17 cellular contexts compared by ENCODE assay signal in genomic region chr6:98992494-98992893, GRCh38. TPM values are rescaled to one million over a fixed set of nuclear protein-coding genes. Genes with fewer than 3 reads are reported as not detected.
A peak's percentile ranks its signal among the peaks of the same experiment; 100 is the strongest.
DNase-seq lines count a peak whose midpoint lies in the region; ATAC-seq and TF ChIP-seq lines count a peak whose summit lies in the region.
"Had no signal": no experiment of that assay in that cellular context is flagged by ENCODE, and none has a peak within 500 bp of the region (broad histone marks: within the 10 kb centered on the region; RNA-seq: fewer than 3 reads in every experiment).

No MANE protein-coding gene starts in this region.

- H3K9me3 Mint-ChIP-seq in GM23338: no peaks in the 10 kb centered on the region
- H3K9me3 Mint-ChIP-seq: H9 had no signal

- H3K4me3 ChIP-seq in GM23338 (no peak overlapping the region), cardiac muscle cell (no peak overlapping the region), left ventricle myocardium inferior (no peak overlapping the region), Peyer's patch (no peak overlapping the region)
- H3K4me3 ChIP-seq: BLaER1 had no signal

- H3K9me3 ChIP-seq in cardiac muscle cell (ENCODE audit: low read depth) (no peaks in the 10 kb centered on the region), left ventricle myocardium inferior (replicated peaks) (no peaks in the 10 kb centered on the region), Peyer's patch (no peaks in the 10 kb centered on the region)
- H3K9me3 ChIP-seq: BLaER1 had no signal

- H3K27ac Mint-ChIP-seq in GM23338: no peak overlapping the region
- H3K27ac Mint-ChIP-seq: CD14-positive monocyte; CD4-positive, alpha-beta memory T cell had no signal

- no peaks in the 10 kb centered on the region for H3K79me2 ChIP-seq in GM23338 (replicated peaks; ENCODE audit: insufficient read depth)

- H3K27me3 ChIP-seq in GM23338 (ENCODE audit: insufficient read depth) (no peaks in the 10 kb centered on the region), cardiac muscle cell (no peaks in the 10 kb centered on the region), left ventricle myocardium inferior (ENCODE audit: low read depth) (no peaks in the 10 kb centered on the region), Peyer's patch (no peaks in the 10 kb centered on the region)
- H3K27me3 ChIP-seq: BLaER1 had no signal

- H3K27ac ChIP-seq in GM23338 (ENCODE audit: low read depth): no peak overlapping the region
- peak overlapping the region; percentile 14 for H3K27ac ChIP-seq in cardiac muscle cell
- peak overlapping the region; percentile 64 for H3K27ac ChIP-seq in left ventricle myocardium inferior (replicated peaks)
- no peak overlapping the region for H3K27ac ChIP-seq in Peyer's patch
- H3K27ac ChIP-seq: BLaER1 had no signal

- no peak for TF ChIP-seq POLR2A in Peyer's patch (IDR thresholded peaks at IDR 0.05)

- H3K27me3 Mint-ChIP-seq in GM23338 (ENCODE audit: insufficient read depth, low read depth, poor library complexity): no peaks in the 10 kb centered on the region

- H3K4me3 Mint-ChIP-seq in GM23338: no peak overlapping the region
- H3K4me3 Mint-ChIP-seq: CD4-positive, alpha-beta memory T cell; H9 had no signal

- H2AFZ ChIP-seq in GM23338: 0 out of 2 replicates have a peak overlapping the region, but pooled peaks have one; percentile 52

- intact Hi-C loops in left ventricle myocardium inferior (cut with micrococcal nuclease): no loop called here

- no peak for TF ChIP-seq CTCF in GM23338 (conservative IDR thresholded peaks at IDR 0.05; ENCODE audit: low read depth in 2 of 2)
- TF ChIP-seq CTCF in cardiac muscle cell (IDR thresholded peaks at IDR 0.05; ENCODE audit: low read depth, low read length): no peak
- TF ChIP-seq CTCF in left ventricle myocardium inferior (IDR thresholded peaks at IDR 0.05; ENCODE audit: borderline replicate concordance): no peak
- no peak for TF ChIP-seq CTCF in Peyer's patch (IDR thresholded peaks at IDR 0.05)

- no peaks in the 10 kb centered on the region for H3F3A ChIP-seq in GM23338 (replicated peaks; ENCODE audit: low read depth)

- H3K36me3 Mint-ChIP-seq in GM23338 (ENCODE audit: low read depth): no peaks in the 10 kb centered on the region
- H3K36me3 Mint-ChIP-seq: CD14-positive monocyte; CD4-positive, alpha-beta memory T cell had no signal

- 0 out of 2 replicates have a peak, but pooled peaks cover 5% of the 10 kb centered on the region for H3K9me2 ChIP-seq in GM23338 (ENCODE audit: insufficient read depth)

- H3K36me3 ChIP-seq in GM23338 (ENCODE audit: insufficient read depth) (no peaks in the 10 kb centered on the region), cardiac muscle cell (no peaks in the 10 kb centered on the region), left ventricle myocardium inferior (no peaks in the 10 kb centered on the region), Peyer's patch (no peaks in the 10 kb centered on the region)
- H3K36me3 ChIP-seq: BLaER1 had no signal

- H4K20me1 ChIP-seq in GM23338 (replicated peaks; ENCODE audit: insufficient read depth): no peaks in the 10 kb centered on the region
- H4K20me1 ChIP-seq: BLaER1 had no signal

- H3K4me1 Mint-ChIP-seq in GM23338: peaks cover 2% of the 10 kb centered on the region; the same call in 1 of the 3 replicates
- H3K4me1 Mint-ChIP-seq: CD14-positive monocyte; CD4-positive, alpha-beta memory T cell; H9 had no signal

- no peak for ATAC-seq in GM23338
- ATAC-seq in HG03097 (IDR thresholded peaks at IDR 0.05; ENCODE audit: low FRiP score, unreplicated experiment): no peak
- ATAC-seq: HepG2 had no signal

- DNase-seq in GM23338 (ENCODE audit: low spot score): no peak
- DNase-seq in cardiac muscle cell (ENCODE audit: low read depth in 1 of 2, low spot score in 1 of 2): peak in 1 of 2 donors; percentile 28
- no peak for DNase-seq in left ventricle myocardium inferior
- DNase-seq in inferior parietal cortex (ENCODE audit: extremely low spot score): peak; percentile 54
- no peak for DNase-seq in NAMALWA (ENCODE audit: low spot score)
- no peak for DNase-seq in NCI-H1436 treated with DMSO at 0.1 percent for 48 hours (lab: John Stamatoyannopoulos, UW)
- no peak for DNase-seq in Peyer's patch
- DNase-seq: 8988T; CD4-positive, alpha-beta memory T cell; DMS153; DMS79 treated with DMSO at 0.1 percent for 48 hours; GF-D8; H9 had no signal

- H3K4me2 ChIP-seq in GM23338: no peak overlapping the region
- H3K4me2 ChIP-seq: BLaER1 had no signal

- H3K4me1 ChIP-seq in GM23338 (ENCODE audit: insufficient read depth) (no peaks in the 10 kb centered on the region), cardiac muscle cell (ENCODE audit: low read depth) (peaks cover 11% of the 10 kb centered on the region), left ventricle myocardium inferior (peaks cover 27% of the 10 kb centered on the region), Peyer's patch (no peaks in the 10 kb centered on the region)
- H3K4me1 ChIP-seq: BLaER1 had no signal

TF ChIP-seq in GM23338, 12 proteins besides CTCF, POLR2A, EP300 and RAD21 (continues in another document):
- no peak for TF ChIP-seq EZH2phosphoT487 (IDR thresholded peaks at IDR 0.05; ENCODE audit: unreplicated experiment)
- TF ChIP-seq CREB1 (CRISPR knock-in tag; IDR thresholded peaks at IDR 0.05; ENCODE audit: low read depth): no peak
- TF ChIP-seq JUNB (IDR thresholded peaks at IDR 0.05; ENCODE audit: unreplicated experiment): no peak
- no peak for TF ChIP-seq NANOG (IDR thresholded peaks at IDR 0.05; ENCODE audit: borderline replicate concordance)
- TF ChIP-seq, protein P1, sequence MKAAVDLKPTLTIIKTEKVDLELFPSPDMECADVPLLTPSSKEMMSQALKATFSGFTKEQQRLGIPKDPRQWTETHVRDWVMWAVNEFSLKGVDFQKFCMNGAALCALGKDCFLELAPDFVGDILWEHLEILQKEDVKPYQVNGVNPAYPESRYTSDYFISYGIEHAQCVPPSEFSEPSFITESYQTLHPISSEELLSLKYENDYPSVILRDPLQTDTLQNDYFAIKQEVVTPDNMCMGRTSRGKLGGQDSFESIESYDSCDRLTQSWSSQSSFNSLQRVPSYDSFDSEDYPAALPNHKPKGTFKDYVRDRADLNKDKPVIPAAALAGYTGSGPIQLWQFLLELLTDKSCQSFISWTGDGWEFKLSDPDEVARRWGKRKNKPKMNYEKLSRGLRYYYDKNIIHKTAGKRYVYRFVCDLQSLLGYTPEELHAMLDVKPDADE (IDR thresholded peaks at IDR 0.05): no peak

RNA-seq across cellular contexts. Expression of gene FBXL4, which starts 44.7 kb away (rescaled TPM):
- total RNA-seq in GM23338 (2014; rRNA removed; shearing (Covaris generic)): 16.9 and 23.4 TPM in 2 replicates
- polyA plus RNA-seq in GM23338 (2016; fragmentation: Nextera tagmentation; extraction: Ambion mirVana): 6.8 and 8.5 TPM in 2 replicates
- total RNA-seq in cardiac muscle cell: 9.2 and 12.7 TPM in 2 replicates
- 7.2 and 11.4 TPM in 2 replicates for polyA plus RNA-seq in cardiac muscle cell
- total RNA-seq in left ventricle myocardium inferior: 17.2 TPM
- total RNA-seq in Peyer's patch: 10 to 100 TPM; 19.1 to 24.8 (median 21.2) TPM

Comparison
In these comparisons a context has a peak if more than half of its experiments do, and no peak if none do; other contexts are left out.
1. H3K27ac ChIP-seq: peak in cardiac muscle cell (single experiment) and left ventricle myocardium inferior (single experiment); none in GM23338 (single experiment) and Peyer's patch (0 of 4).